In the genomic region with DNA sequence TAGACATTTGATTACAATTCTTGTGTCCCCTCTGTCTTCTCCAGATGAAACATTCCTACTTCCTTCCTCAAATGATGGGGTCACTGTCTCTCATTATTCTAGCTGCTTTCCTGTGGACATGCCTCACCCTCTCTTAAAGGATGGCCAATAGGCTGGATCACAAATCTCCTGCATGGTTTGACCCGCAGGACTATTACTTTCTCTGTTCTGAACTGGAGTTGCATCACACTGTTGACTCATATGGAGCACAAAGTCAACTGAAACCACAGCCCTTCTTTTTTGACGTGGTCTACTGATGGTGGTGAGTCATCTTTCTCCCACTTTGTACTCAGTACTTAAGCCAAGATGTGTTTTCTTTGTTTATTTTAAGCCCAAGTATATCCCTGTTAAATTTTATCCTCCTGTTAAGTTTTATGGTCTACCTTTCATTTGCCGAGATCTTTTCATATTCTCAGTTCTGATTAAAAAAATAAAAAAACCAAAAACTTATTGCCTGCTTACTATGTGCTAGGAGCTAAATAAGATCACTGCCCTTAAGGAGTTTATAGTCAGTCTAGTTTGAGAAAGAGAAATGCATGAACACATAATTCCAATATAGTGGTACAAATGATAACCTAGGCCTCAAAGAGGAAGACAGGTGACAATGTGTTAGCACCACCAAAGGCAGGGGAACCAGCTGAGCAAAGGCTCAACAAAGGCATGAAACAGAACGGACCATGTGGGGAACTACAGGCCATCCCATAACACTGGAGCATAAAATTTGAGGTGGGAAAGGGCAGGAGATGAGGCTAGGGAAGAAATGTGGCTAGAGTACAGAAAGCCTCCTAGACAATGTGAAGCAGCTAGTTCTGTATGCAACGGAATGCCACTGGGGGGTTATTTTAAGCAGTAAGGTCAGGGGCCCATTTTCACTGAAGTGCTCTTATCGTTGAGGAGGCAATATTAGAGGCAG, we compare ENCODE assay signal across 1 cellular context.
TF ChIP-seq lines count a peak whose summit lies in the region.

No MANE protein-coding gene starts in this region.

TF ChIP-seq in K562, 482 proteins besides CTCF, POLR2A, EP300 and RAD21 (continued from another document and continues in another):
- TF ChIP-seq ZNF699 (CRISPR knock-in tag; IDR thresholded peaks at IDR 0.05; ENCODE audit: insufficient replicate concordance), result no peak
- TF ChIP-seq, protein P1, sequence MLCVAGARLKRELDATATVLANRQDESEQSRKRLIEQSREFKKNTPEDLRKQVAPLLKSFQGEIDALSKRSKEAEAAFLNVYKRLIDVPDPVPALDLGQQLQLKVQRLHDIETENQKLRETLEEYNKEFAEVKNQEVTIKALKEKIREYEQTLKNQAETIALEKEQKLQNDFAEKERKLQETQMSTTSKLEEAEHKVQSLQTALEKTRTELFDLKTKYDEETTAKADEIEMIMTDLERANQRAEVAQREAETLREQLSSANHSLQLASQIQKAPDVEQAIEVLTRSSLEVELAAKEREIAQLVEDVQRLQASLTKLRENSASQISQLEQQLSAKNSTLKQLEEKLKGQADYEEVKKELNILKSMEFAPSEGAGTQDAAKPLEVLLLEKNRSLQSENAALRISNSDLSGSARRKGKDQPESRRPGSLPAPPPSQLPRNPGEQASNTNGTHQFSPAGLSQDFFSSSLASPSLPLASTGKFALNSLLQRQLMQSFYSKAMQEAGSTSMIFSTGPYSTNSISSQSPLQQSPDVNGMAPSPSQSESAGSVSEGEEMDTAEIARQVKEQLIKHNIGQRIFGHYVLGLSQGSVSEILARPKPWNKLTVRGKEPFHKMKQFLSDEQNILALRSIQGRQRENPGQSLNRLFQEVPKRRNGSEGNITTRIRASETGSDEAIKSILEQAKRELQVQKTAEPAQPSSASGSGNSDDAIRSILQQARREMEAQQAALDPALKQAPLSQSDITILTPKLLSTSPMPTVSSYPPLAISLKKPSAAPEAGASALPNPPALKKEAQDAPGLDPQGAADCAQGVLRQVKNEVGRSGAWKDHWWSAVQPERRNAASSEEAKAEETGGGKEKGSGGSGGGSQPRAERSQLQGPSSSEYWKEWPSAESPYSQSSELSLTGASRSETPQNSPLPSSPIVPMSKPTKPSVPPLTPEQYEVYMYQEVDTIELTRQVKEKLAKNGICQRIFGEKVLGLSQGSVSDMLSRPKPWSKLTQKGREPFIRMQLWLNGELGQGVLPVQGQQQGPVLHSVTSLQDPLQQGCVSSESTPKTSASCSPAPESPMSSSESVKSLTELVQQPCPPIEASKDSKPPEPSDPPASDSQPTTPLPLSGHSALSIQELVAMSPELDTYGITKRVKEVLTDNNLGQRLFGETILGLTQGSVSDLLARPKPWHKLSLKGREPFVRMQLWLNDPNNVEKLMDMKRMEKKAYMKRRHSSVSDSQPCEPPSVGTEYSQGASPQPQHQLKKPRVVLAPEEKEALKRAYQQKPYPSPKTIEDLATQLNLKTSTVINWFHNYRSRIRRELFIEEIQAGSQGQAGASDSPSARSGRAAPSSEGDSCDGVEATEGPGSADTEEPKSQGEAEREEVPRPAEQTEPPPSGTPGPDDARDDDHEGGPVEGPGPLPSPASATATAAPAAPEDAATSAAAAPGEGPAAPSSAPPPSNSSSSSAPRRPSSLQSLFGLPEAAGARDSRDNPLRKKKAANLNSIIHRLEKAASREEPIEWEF (CRISPR knock-in tag; IDR thresholded peaks at IDR 0.05), result no peak
- TF ChIP-seq SNIP1 (IDR thresholded peaks at IDR 0.05; ENCODE audit: low read depth), result no peak
- no peak for TF ChIP-seq HLTF (IDR thresholded peaks at IDR 0.05)
- no peak for TF ChIP-seq RBM34 (IDR thresholded peaks at IDR 0.05; ENCODE audit: borderline replicate concordance, insufficient read depth, low read length)
- TF ChIP-seq SREBF1 (IDR thresholded peaks at IDR 0.05; ENCODE audit: borderline replicate concordance, low read depth, low read length), result no peak
- peak; percentile 77; the same call in 1 of the 2 replicates for TF ChIP-seq MTA1 (IDR thresholded peaks at IDR 0.05; ENCODE audit: borderline replicate concordance)
- no peak for TF ChIP-seq MBD1 (CRISPR knock-in tag; IDR thresholded peaks at IDR 0.05)
- TF ChIP-seq ZBTB33 (CRISPR knock-in tag; IDR thresholded peaks at IDR 0.05), result no peak
- no peak for TF ChIP-seq HNRNPUL1 (IDR thresholded peaks at IDR 0.05; ENCODE audit: low read length)
- TF ChIP-seq STAT5A (IDR thresholded peaks at IDR 0.05; ENCODE audit: borderline replicate concordance, low read length), result no peak; the same call in 1 of the 2 replicates
- no peak for TF ChIP-seq PHB2 (IDR thresholded peaks at IDR 0.05; ENCODE audit: low read depth)
- TF ChIP-seq NRF1 (conservative IDR thresholded peaks at IDR 0.05 in 1 of 2, IDR thresholded peaks at IDR 0.05 in 1 of 2), result no peak
- TF ChIP-seq GABPB1 (CRISPR knock-in tag; IDR thresholded peaks at IDR 0.05), result peak; percentile 32; the same call in 1 of the 2 replicates
- TF ChIP-seq, protein P2, sequence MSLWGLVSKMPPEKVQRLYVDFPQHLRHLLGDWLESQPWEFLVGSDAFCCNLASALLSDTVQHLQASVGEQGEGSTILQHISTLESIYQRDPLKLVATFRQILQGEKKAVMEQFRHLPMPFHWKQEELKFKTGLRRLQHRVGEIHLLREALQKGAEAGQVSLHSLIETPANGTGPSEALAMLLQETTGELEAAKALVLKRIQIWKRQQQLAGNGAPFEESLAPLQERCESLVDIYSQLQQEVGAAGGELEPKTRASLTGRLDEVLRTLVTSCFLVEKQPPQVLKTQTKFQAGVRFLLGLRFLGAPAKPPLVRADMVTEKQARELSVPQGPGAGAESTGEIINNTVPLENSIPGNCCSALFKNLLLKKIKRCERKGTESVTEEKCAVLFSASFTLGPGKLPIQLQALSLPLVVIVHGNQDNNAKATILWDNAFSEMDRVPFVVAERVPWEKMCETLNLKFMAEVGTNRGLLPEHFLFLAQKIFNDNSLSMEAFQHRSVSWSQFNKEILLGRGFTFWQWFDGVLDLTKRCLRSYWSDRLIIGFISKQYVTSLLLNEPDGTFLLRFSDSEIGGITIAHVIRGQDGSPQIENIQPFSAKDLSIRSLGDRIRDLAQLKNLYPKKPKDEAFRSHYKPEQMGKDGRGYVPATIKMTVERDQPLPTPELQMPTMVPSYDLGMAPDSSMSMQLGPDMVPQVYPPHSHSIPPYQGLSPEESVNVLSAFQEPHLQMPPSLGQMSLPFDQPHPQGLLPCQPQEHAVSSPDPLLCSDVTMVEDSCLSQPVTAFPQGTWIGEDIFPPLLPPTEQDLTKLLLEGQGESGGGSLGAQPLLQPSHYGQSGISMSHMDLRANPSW (CRISPR knock-in tag; IDR thresholded peaks at IDR 0.05), result no peak
- peak; percentile 85 for TF ChIP-seq MYC (IDR thresholded peaks at IDR 0.05; ENCODE audit: low read depth, low read length)
- peak; percentile 28; the same call in 1 of the 2 replicates for TF ChIP-seq MYC (CRISPR knock-in tag; IDR thresholded peaks at IDR 0.05; ENCODE audit: borderline replicate concordance, low read depth)
- TF ChIP-seq ZNF134 (CRISPR knock-in tag; conservative IDR thresholded peaks at IDR 0.05), result peak; percentile 26; the same call in 1 of the 2 replicates
- TF ChIP-seq, protein P3, sequence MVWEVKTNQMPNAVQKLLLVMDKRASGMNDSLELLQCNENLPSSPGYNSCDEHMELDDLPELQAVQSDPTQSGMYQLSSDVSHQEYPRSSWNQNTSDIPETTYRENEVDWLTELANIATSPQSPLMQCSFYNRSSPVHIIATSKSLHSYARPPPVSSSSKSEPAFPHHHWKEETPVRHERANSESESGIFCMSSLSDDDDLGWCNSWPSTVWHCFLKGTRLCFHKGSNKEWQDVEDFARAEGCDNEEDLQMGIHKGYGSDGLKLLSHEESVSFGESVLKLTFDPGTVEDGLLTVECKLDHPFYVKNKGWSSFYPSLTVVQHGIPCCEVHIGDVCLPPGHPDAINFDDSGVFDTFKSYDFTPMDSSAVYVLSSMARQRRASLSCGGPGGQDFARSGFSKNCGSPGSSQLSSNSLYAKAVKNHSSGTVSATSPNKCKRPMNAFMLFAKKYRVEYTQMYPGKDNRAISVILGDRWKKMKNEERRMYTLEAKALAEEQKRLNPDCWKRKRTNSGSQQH (CRISPR knock-in tag; IDR thresholded peaks at IDR 0.05), result peak; percentile 85; the same call in 1 of the 2 replicates
- TF ChIP-seq, protein P4, sequence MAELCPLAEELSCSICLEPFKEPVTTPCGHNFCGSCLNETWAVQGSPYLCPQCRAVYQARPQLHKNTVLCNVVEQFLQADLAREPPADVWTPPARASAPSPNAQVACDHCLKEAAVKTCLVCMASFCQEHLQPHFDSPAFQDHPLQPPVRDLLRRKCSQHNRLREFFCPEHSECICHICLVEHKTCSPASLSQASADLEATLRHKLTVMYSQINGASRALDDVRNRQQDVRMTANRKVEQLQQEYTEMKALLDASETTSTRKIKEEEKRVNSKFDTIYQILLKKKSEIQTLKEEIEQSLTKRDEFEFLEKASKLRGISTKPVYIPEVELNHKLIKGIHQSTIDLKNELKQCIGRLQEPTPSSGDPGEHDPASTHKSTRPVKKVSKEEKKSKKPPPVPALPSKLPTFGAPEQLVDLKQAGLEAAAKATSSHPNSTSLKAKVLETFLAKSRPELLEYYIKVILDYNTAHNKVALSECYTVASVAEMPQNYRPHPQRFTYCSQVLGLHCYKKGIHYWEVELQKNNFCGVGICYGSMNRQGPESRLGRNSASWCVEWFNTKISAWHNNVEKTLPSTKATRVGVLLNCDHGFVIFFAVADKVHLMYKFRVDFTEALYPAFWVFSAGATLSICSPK (IDR thresholded peaks at IDR 0.05; ENCODE audit: borderline replicate concordance), result no peak
- no peak for TF ChIP-seq ETV6 (IDR thresholded peaks at IDR 0.05; ENCODE audit: borderline replicate concordance in 1 of 2, low read depth in 2 of 2, low read length in 1 of 2)
- no peak for TF ChIP-seq ETV6 (CRISPR knock-in tag; IDR thresholded peaks at IDR 0.05; ENCODE audit: borderline replicate concordance)
- no peak for TF ChIP-seq MAFF (IDR thresholded peaks at IDR 0.05; ENCODE audit: low read length)
- TF ChIP-seq ZBTB5 (IDR thresholded peaks at IDR 0.05), result peak; percentile 78; the same call in 1 of the 2 replicates
- 0 out of 2 replicates have a peak, but pooled peaks have one; percentile 15 for TF ChIP-seq HCFC1 (IDR thresholded peaks at IDR 0.05; ENCODE audit: low read depth, low read length)
- TF ChIP-seq, protein P5, sequence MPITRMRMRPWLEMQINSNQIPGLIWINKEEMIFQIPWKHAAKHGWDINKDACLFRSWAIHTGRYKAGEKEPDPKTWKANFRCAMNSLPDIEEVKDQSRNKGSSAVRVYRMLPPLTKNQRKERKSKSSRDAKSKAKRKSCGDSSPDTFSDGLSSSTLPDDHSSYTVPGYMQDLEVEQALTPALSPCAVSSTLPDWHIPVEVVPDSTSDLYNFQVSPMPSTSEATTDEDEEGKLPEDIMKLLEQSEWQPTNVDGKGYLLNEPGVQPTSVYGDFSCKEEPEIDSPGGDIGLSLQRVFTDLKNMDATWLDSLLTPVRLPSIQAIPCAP (CRISPR knock-in tag; IDR thresholded peaks at IDR 0.05; ENCODE audit: borderline replicate concordance), result no peak
- TF ChIP-seq THAP7 (CRISPR knock-in tag; IDR thresholded peaks at IDR 0.05), result no peak
- no peak for TF ChIP-seq SAP30 (IDR thresholded peaks at IDR 0.05; ENCODE audit: borderline replicate concordance, insufficient read depth, low read depth, low read length, poor library complexity, severe bottlenecking)
- TF ChIP-seq RUNX1 (IDR thresholded peaks at IDR 0.05; ENCODE audit: low read depth), result no peak
- no peak for TF ChIP-seq ZZZ3 (IDR thresholded peaks at IDR 0.05)
- no peak for TF ChIP-seq POLR2G (IDR thresholded peaks at IDR 0.05; ENCODE audit: low read depth, low read length)
